In the genomic region with DNA sequence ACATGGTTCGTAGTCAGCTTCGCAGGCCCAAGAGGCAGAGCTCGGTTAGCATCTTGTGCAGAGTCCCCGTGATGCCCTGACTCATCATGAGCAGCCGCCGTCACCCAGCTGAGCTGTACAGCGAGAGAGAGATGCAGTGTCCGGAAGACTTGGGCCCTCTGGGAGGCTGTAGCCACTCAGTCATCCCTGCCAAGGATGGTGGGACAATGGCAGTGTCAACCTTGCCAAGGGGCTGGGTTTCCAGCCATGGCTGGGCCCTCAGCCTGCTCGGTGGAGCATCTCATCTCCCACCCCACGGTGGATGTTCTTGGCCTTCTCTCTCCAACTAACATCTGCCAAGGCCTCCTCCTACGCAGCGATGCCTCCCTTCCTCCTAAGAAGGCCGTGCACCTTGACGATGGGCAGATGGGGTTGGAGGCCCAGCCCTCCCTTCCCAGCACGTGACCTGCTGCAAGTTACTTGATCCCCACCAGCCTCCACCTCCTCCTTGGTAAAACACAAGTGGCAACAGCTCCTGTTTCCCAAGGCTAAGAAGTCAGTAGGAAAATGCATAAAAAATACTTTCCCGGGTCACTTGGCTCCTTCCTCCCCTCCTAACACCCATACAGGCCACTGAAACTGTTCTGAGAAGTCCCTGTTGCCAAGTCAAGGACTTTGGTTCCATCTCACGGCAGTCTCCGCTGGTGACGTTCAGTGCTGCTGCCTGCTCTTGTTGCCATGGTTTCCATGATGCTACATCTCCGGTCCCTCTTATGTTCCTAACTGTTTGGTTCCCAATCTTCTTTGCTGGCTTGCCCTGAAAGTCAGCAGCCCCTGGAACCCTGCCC, we compare ENCODE assay signal across 20 cellular contexts.
DNase-seq lines count a peak whose midpoint lies in the region; ATAC-seq and TF ChIP-seq lines count a peak whose summit lies in the region.
"Had no signal": no experiment of that assay in that cellular context is flagged by ENCODE, and none has a peak within 500 bp of the region (broad histone marks: within the 10 kb centered on the region; RNA-seq: fewer than 3 reads in every experiment).

No MANE protein-coding gene starts in this region.

- no peaks in the 10 kb centered on the region for H3K36me3 Mint-ChIP-seq in T-helper 2 cell treated with Interferon-gamma antibody and Interleukin-4, amounts not matched to agents 5 μg/mL and 100 μg/mL, for 36 hours (ENCODE audit: low read depth)
- H3K36me3 Mint-ChIP-seq: natural killer cell had no signal

- H3K4me2 ChIP-seq in osteoblast (ENCODE audit: insufficient read depth, low read length): no peak overlapping the region

- H3K4me1 ChIP-seq in colonic mucosa (no peaks in the 10 kb centered on the region), osteoblast (ENCODE audit: insufficient read depth, low read length) (peaks cover 20% of the 10 kb centered on the region)

- no peak overlapping the region for H3K4me3 ChIP-seq in colonic mucosa
- no peak overlapping the region for H3K4me3 ChIP-seq in osteoblast (ENCODE audit: insufficient read depth, low read length)
- H3K4me3 ChIP-seq: GM23248, lower lobe of right lung, transverse colon had no signal

- H3K9me3 ChIP-seq in colonic mucosa (no peaks in the 10 kb centered on the region), osteoblast (ENCODE audit: low read depth, low read length) (no peaks in the 10 kb centered on the region)
- H3K9me3 ChIP-seq: lower lobe of right lung, transverse colon had no signal

- no peak for ATAC-seq in HG03095 (IDR thresholded peaks at IDR 0.05; ENCODE audit: unreplicated experiment)
- ATAC-seq: natural killer cell had no signal

- H3K79me2 ChIP-seq in osteoblast (ENCODE audit: insufficient read depth, low read length): no peaks in the 10 kb centered on the region

- intact Hi-C loops in colonic mucosa (cut with DNase I): no loop called here

- no peak overlapping the region for H3K4me3 Mint-ChIP-seq in T-helper 2 cell treated with Interferon-gamma antibody and Interleukin-4, amounts not matched to agents 5 μg/mL and 100 μg/mL, for 36 hours
- H3K4me3 Mint-ChIP-seq: activated CD4-positive, alpha-beta T cell treated with anti-CD3 and anti-CD28 coated beads, Interleukin-2, amount 10 ng/mL, durations not matched to agents 7 days and 5 days; natural killer cell had no signal

- H2AFZ ChIP-seq in osteoblast (ENCODE audit: low read length): no peak overlapping the region
- H2AFZ ChIP-seq: GM23248 had no signal

- no peak overlapping the region for H3K9ac ChIP-seq in colonic mucosa (ENCODE audit: low read depth in 2 of 2, low read length in 2 of 2)
- H3K9ac ChIP-seq: GM23248 had no signal

- H3K27me3 ChIP-seq in colonic mucosa: no peaks in the 10 kb centered on the region
- no peaks in the 10 kb centered on the region for H3K27me3 ChIP-seq in osteoblast (ENCODE audit: insufficient read depth, low read length)
- H3K27me3 ChIP-seq: transverse colon had no signal

- no peak for TF ChIP-seq CTCF in colonic mucosa (IDR thresholded peaks at IDR 0.05)
- TF ChIP-seq CTCF in osteoblast (IDR thresholded peaks at IDR 0.05; ENCODE audit: extremely low read depth, low read depth, low read length): no peak

- H3K27ac ChIP-seq in colonic mucosa: no peak overlapping the region
- H3K27ac ChIP-seq in osteoblast (ENCODE audit: low read depth, low read length): no peak overlapping the region
- H3K27ac ChIP-seq: GM23248, lower lobe of right lung, transverse colon had no signal

- no peaks in the 10 kb centered on the region for H4K20me1 ChIP-seq in osteoblast (ENCODE audit: insufficient read depth, low read length)

- H3K27me3 Mint-ChIP-seq in T-helper 2 cell treated with Interferon-gamma antibody and Interleukin-4, amounts not matched to agents 5 μg/mL and 100 μg/mL, for 36 hours (ENCODE audit: low read depth): no peaks in the 10 kb centered on the region
- H3K27me3 Mint-ChIP-seq: activated CD4-positive, alpha-beta T cell treated with anti-CD3 and anti-CD28 coated beads, Interleukin-2, amount 10 ng/mL, durations not matched to agents 7 days and 5 days had no signal

- no peak overlapping the region for H3K27ac Mint-ChIP-seq in T-helper 2 cell treated with Interferon-gamma antibody and Interleukin-4, amounts not matched to agents 5 μg/mL and 100 μg/mL, for 36 hours
- H3K27ac Mint-ChIP-seq: activated CD4-positive, alpha-beta T cell treated with anti-CD3 and anti-CD28 coated beads, Interleukin-2, amount 10 ng/mL, durations not matched to agents 7 days and 5 days; natural killer cell had no signal

- peak in 10 of 14 donors; percentile 3 to 88 (median 50) for DNase-seq in C1 segment of cervical spinal cord (lab: John Stamatoyannopoulos, UW)
- DNase-seq in NCI-H2171 treated with DMSO at 0.1 percent for 48 hours (lab: John Stamatoyannopoulos, UW): peak; percentile 91
- DNase-seq in colonic mucosa: peak; percentile 12
- peak; percentile 6 for DNase-seq in non-pigmented ciliary epithelial cell (ENCODE audit: low read depth)
- DNase-seq in osteoblast (ENCODE audit: insufficient read length, low spot score, missing footprints): no peak
- no peak for DNase-seq in T-helper 2 cell treated with Interferon-gamma antibody and Interleukin-4, amounts not matched to agents 5 μg/mL and 100 μg/mL, for 36 hours (ENCODE audit: low spot score)
- DNase-seq in T-helper 1 cell: no peak
- DNase-seq: activated CD4-positive, alpha-beta T cell treated with anti-CD3 and anti-CD28 coated beads, Interleukin-2, amount 10 ng/mL, durations not matched to agents 7 days and 5 days; amniotic stem cell; GM23248; lower lobe of right lung; MM.1S; natural killer cell; NCI-H2107; retina; SHP77; stimulated activated CD4-positive, alpha-beta T cell treated with anti-CD3 and anti-CD28 coated beads, Interleukin-2, amount 100 ng/mL, for 24 hours; T-helper 9 cell; transverse colon had no signal

- H3K36me3 ChIP-seq in colonic mucosa (no peaks in the 10 kb centered on the region), osteoblast (ENCODE audit: insufficient read depth, low read length) (no peaks in the 10 kb centered on the region)
- H3K36me3 ChIP-seq: lower lobe of right lung, transverse colon had no signal

- H3K4me1 Mint-ChIP-seq in T-helper 2 cell treated with Interferon-gamma antibody and Interleukin-4, amounts not matched to agents 5 μg/mL and 100 μg/mL, for 36 hours (ENCODE audit: low read depth): no peaks in the 10 kb centered on the region
- H3K4me1 Mint-ChIP-seq: activated CD4-positive, alpha-beta T cell treated with anti-CD3 and anti-CD28 coated beads, Interleukin-2, amount 10 ng/mL, durations not matched to agents 7 days and 5 days; natural killer cell had no signal

- no peaks in the 10 kb centered on the region for H3K9me3 Mint-ChIP-seq in T-helper 2 cell treated with Interferon-gamma antibody and Interleukin-4, amounts not matched to agents 5 μg/mL and 100 μg/mL, for 36 hours
- H3K9me3 Mint-ChIP-seq: activated CD4-positive, alpha-beta T cell treated with anti-CD3 and anti-CD28 coated beads, Interleukin-2, amount 10 ng/mL, durations not matched to agents 7 days and 5 days; natural killer cell had no signal

Comparison
In these comparisons a context has a peak if more than half of its experiments do, and no peak if none do; other contexts are left out.
1. DNase-seq: peak in C1 segment of cervical spinal cord (10 of 14), NCI-H2171 treated with DMSO at 0.1 percent for 48 hours (single experiment), colonic mucosa (single experiment) and non-pigmented ciliary epithelial cell (single experiment); none in osteoblast (single experiment), T-helper 2 cell treated with Interferon-gamma antibody and Interleukin-4, amounts not matched to agents 5 μg/mL and 100 μg/mL, for 36 hours (single experiment) and T-helper 1 cell (0 of 5).